21 cellular contexts compared by ENCODE assay signal in the genomic region with DNA sequence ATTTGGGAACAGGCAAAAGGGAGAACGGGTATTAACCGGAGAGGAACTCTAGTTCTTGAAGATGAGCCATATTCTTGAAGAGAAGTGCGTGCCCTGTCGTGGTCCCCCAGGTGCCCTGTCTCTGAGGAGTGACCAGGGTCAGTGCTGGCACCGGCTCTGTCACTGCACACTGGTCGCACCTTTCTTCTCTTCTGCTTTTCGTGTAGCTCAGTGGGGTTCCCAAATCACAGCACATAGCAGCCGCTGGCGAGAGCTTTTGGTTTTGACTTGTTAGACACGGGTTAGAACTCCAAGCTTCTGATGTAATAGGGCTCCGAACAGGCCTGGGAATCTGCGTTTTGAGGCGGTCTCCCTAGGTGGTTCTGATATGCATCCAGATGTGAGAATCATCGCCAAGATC. TPM values are rescaled to one million over a fixed set of nuclear protein-coding genes. Genes with fewer than 3 reads are reported as not detected.
DNase-seq lines count a peak whose midpoint lies in the region; ATAC-seq, FAIRE-seq and TF ChIP-seq lines count a peak whose summit lies in the region.
"Had no signal": no experiment of that assay in that cellular context is flagged by ENCODE, and none has a peak within 500 bp of the region (broad histone marks: within the 10 kb centered on the region; RNA-seq: fewer than 3 reads in every experiment).

No MANE protein-coding gene starts in this region.

- H3K27ac ChIP-seq in GM12878 (ENCODE audit: control insufficient read depth, insufficient read depth): no peak overlapping the region
- H3K27ac ChIP-seq in heart left ventricle: no peak overlapping the region
- H3K27ac ChIP-seq: C4-2B had no signal

- RAD21 ChIA-PET in GM12878 (lab: Charles Lee; ENCODE audit: unreplicated experiment): interaction anchor here (0.7 to 6.4 kb wide), 5 partner anchors 45 to 249 kb away, joined by 3 to 385 read pairs (median 3); no protein-coding TSS in a partner anchor

- DNase-seq in H7 (no peak), GM12878 (ENCODE audit: low read depth, low spot score) (no peak), nephron progenitor cell (no peak), heart left ventricle (no peak)
- DNase-seq: DND-41; MM.1S; NCI-H1092 treated with DMSO at 0.1 percent for 48 hours; NCI-H2081 treated with DMSO at 0.1 percent for 48 hours; NCI-H510A; NCI-H748 treated with DMSO at 0.1 percent for 48 hours; NK-92 treated with Interleukin-12 subunit alpha and Interleukin-12 subunit beta, amount 100 ng/mL, for 24 hours; Right ventricle myocardium superior; SW 1271 had no signal

- no TSS peak for BruUV-seq in GM12878 (replicated peaks; lab: Mats Ljungman, UMichigan)

- CTCF ChIA-PET in GM12878 (lab: Yijun Ruan, JAX): interaction anchor here (0.6 to 9.9 kb wide), 5 partner anchors 15 to 684 kb away, joined by 3 to 440 read pairs (median 4); no protein-coding TSS in a partner anchor

- H2AFZ ChIP-seq in GM12878 (ENCODE audit: control insufficient read depth, low read depth, low read length): no peak overlapping the region

- 25% methylated on average over 14 of the region's 14 CpGs for WGBS in GM12878 (ENCODE audit: insufficient coverage, insufficient replicate concordance, low lambda C conversion rate, missing lambda C conversion rate)
- 71 to 81% (median 77%) methylated on average over 14 of the region's 14 CpGs for WGBS in heart left ventricle, 4 donors

- TF ChIP-seq EP300 in GM12878 (IDR thresholded peaks at IDR 0.05; ENCODE audit: borderline replicate concordance in 1 of 2, control insufficient read depth in 1 of 2, low read depth in 2 of 2, low read length in 2 of 2): no peak

- POLR2A ChIA-PET in GM12878 (lab: Charles Lee): no interaction called here

- peaks cover under 1% of the 10 kb centered on the region for H3K9me3 Mint-ChIP-seq in stimulated activated memory B cell treated with anti-CD40 and anti-IgM and Interleukin-4, amounts not matched to agents 10 μg/mL and 1 μg/mL and 100 μg/mL, for 72 hours
- no peaks in the 10 kb centered on the region for H3K9me3 Mint-ChIP-seq in nephron progenitor cell

- no peak overlapping the region for H3K4me2 ChIP-seq in GM12878 (ENCODE audit: control insufficient read depth, insufficient read depth)

- no peak for FAIRE-seq in GM12878 (lab: Jason Lieb, UNC)
- FAIRE-seq: G401.6, RCC 7860 had no signal

- SMC1A ChIA-PET in GM12878 (lab: Charles Lee; ENCODE audit: uncharacterized antibody, unreplicated experiment): interaction anchor here (0.7 to 8.9 kb wide), 8 partner anchors 84 to 849 kb away, joined by 3 to 530 read pairs (median 4); no protein-coding TSS in a partner anchor

- no peaks in the 10 kb centered on the region for H3K27me3 Mint-ChIP-seq in stimulated activated memory B cell treated with anti-CD40 and anti-IgM and Interleukin-4, amounts not matched to agents 10 μg/mL and 1 μg/mL and 100 μg/mL, for 72 hours
- peaks cover 5% of the 10 kb centered on the region for H3K27me3 Mint-ChIP-seq in nephron progenitor cell (ENCODE audit: low read depth, poor library complexity)

- no peak for TF ChIP-seq RAD21 in GM12878 (IDR thresholded peaks at IDR 0.05; ENCODE audit: insufficient read depth, low read depth, low read length)

- TF ChIP-seq CTCF in GM12878 (IDR thresholded peaks at IDR 0.05 in 2 of 3, conservative IDR thresholded peaks at IDR 0.05 in 1 of 3; ENCODE audit: control insufficient read depth in 2 of 3, extremely low read depth in 1 of 3, insufficient read depth in 1 of 3, low read depth in 3 of 3, low read length in 3 of 3) (no peak), nephron progenitor cell (IDR thresholded peaks at IDR 0.05) (no peak), heart left ventricle (IDR thresholded peaks at IDR 0.05) (no peak)

- H3K36me3 Mint-ChIP-seq in stimulated activated memory B cell treated with anti-CD40 and anti-IgM and Interleukin-4, amounts not matched to agents 10 μg/mL and 1 μg/mL and 100 μg/mL, for 72 hours: no peaks in the 10 kb centered on the region
- no peaks in the 10 kb centered on the region for H3K36me3 Mint-ChIP-seq in nephron progenitor cell (ENCODE audit: low read depth)

- H3K27me3 ChIP-seq in H7 (ENCODE audit: control insufficient read depth, insufficient read depth, low read length): peaks cover 19% of the 10 kb centered on the region; the same call in 1 of the 2 replicates
- H3K27me3 ChIP-seq in GM12878 (replicated peaks in 1 of 2; ENCODE audit: control insufficient read depth in 2 of 2, insufficient read depth in 2 of 2, low read length in 1 of 2): peaks cover 0 to 6% of the 10 kb centered on the region in 2 experiments; a peak in 2 of 4 replicates
- H3K27me3 ChIP-seq in heart left ventricle: peaks cover 0 to 24% (median 7%) of the 10 kb centered on the region in 9 donors

- intact Hi-C loops in GM12878 (cut with micrococcal nuclease; ENCODE audit: unreplicated experiment) (loop anchor here (10.0 kb wide), 2 partner anchors 142 to 532 kb away; no protein-coding TSS in a partner anchor), heart left ventricle (cut with DNase I) (loop anchor here in 1 of 10 donors (10.0 kb wide), 1 partner anchor 248 kb away; no protein-coding TSS in a partner anchor)

- no peak overlapping the region for H3K9ac ChIP-seq in GM12878 (ENCODE audit: control insufficient read depth, insufficient read depth, low read length)

- no peak overlapping the region for H3K4me3 Mint-ChIP-seq in stimulated activated memory B cell treated with anti-CD40 and anti-IgM and Interleukin-4, amounts not matched to agents 10 μg/mL and 1 μg/mL and 100 μg/mL, for 72 hours
- no peak overlapping the region for H3K4me3 Mint-ChIP-seq in nephron progenitor cell

- H4K20me1 ChIP-seq in GM12878 (ENCODE audit: control insufficient read depth, insufficient read depth): no peaks in the 10 kb centered on the region

- in situ Hi-C loops in GM12878 (cut with MboI): no loop called here

- H3K4me1 ChIP-seq in GM12878 (ENCODE audit: control insufficient read depth, insufficient read depth, low read length): no peaks in the 10 kb centered on the region
- peaks cover 0 to 12% (median 1%) of the 10 kb centered on the region in 12 donors for H3K4me1 ChIP-seq in heart left ventricle

- peak overlapping the region; percentile 27; the same call in 1 of the 2 replicates for H3K4me3 ChIP-seq in H7 (ENCODE audit: insufficient read depth, low read depth, low read length)
- H3K4me3 ChIP-seq in GM12878: no peak overlapping the region
- H3K4me3 ChIP-seq in iPS-18c (ENCODE audit: insufficient read depth, low read depth, low read length): peak overlapping the region; percentile 25; the same call in 1 of the 2 replicates
- H3K4me3 ChIP-seq in heart left ventricle: no peak overlapping the region

- TF ChIP-seq POLR2A in GM12878 (IDR thresholded peaks at IDR 0.05; ENCODE audit: low read depth, low read length) (no peak), heart left ventricle (IDR thresholded peaks at IDR 0.05) (no peak)

- no peak overlapping the region for H3K27ac Mint-ChIP-seq in stimulated activated memory B cell treated with anti-CD40 and anti-IgM and Interleukin-4, amounts not matched to agents 10 μg/mL and 1 μg/mL and 100 μg/mL, for 72 hours
- H3K27ac Mint-ChIP-seq in nephron progenitor cell: no peak overlapping the region

- H3K9me3 ChIP-seq in GM12878 (replicated peaks; ENCODE audit: control insufficient read depth, insufficient read depth, low read length) (no peaks in the 10 kb centered on the region), iPS-18c (ENCODE audit: control insufficient read depth, insufficient read depth, low read length) (no peaks in the 10 kb centered on the region), heart left ventricle (no peaks in the 10 kb centered on the region)

- ATAC-seq in GM12878 (peak; percentile 33), GM19324 (IDR thresholded peaks at IDR 0.05; ENCODE audit: low FRiP score, unreplicated experiment) (no peak), heart left ventricle (no peak)
- ATAC-seq in stimulated activated memory B cell treated with anti-CD40 and anti-IgM and Interleukin-4, amounts not matched to agents 10 μg/mL and 1 μg/mL and 100 μg/mL, for 72 hours: peak; percentile 45

- no peaks in the 10 kb centered on the region for H3K79me2 ChIP-seq in GM12878 (ENCODE audit: control insufficient read depth, insufficient read depth, low read length)

- H3K4me1 Mint-ChIP-seq in stimulated activated memory B cell treated with anti-CD40 and anti-IgM and Interleukin-4, amounts not matched to agents 10 μg/mL and 1 μg/mL and 100 μg/mL, for 72 hours: no peaks in the 10 kb centered on the region
- H3K4me1 Mint-ChIP-seq in nephron progenitor cell: peaks cover 28% of the 10 kb centered on the region

- H3K36me3 ChIP-seq in H7 (replicated peaks; ENCODE audit: control insufficient read depth, insufficient read depth, low read length): no peaks in the 10 kb centered on the region
- H3K36me3 ChIP-seq in GM12878 (ENCODE audit: control insufficient read depth in 2 of 2, insufficient read depth in 2 of 2, low read length in 1 of 2): no peaks in the 10 kb centered on the region
- no peaks in the 10 kb centered on the region for H3K36me3 ChIP-seq in heart left ventricle

TF ChIP-seq in GM12878, 131 proteins besides CTCF, POLR2A, EP300 and RAD21 (continues in another document):
- TF ChIP-seq BACH1 (IDR thresholded peaks at IDR 0.05; ENCODE audit: borderline replicate concordance) (no peak), TARDBP (IDR thresholded peaks at IDR 0.05; ENCODE audit: borderline replicate concordance) (no peak), TBL1XR1 (IDR thresholded peaks at IDR 0.05; ENCODE audit: low read depth, low read length) (no peak)

RNA-seq across cellular contexts. Expression of a gene that starts 18.4 kb away (rescaled TPM):
- total RNA-seq in H7 (2014; rRNA removed; shearing (Covaris generic)): 0.37 and 2.7 TPM in 2 replicates
- not detected in 2 replicates for total RNA-seq in GM12878 (2013; cell fraction: nucleolus; rRNA removed)
- total RNA-seq in GM12878 (2014; rRNA removed) (not detected in 2 replicates), GM12878 (2014; rRNA removed; fragmentation: Illumina TruSeq; extraction: Trizol) (not detected in 2 replicates), GM12878 (2021) (not detected in 2 replicates), heart left ventricle (under 1 TPM in 6 of 9 donors, not detected in 3; 0.09 to 0.93 (median 0.23) TPM)
- not detected for polyA plus RNA-seq in GM12878 (2011; ENCODE audit: low read depth)
- polyA plus RNA-seq in GM12878 (2011; rRNA removed) (not detected in 2 replicates), GM12878 (2014; fragmentation: Illumina TruSeq; extraction: Trizol) (not detected in 2 replicates), GM12878 (2014; fragmentation: Nextera tagmentation; extraction: Ambion mirVana) (not detected), GM12878 (2014; rRNA removed) (not detected in 2 replicates), GM12878 (2016; fragmentation: Nextera tagmentation; extraction: Ambion mirVana) (not detected), heart left ventricle (under 1 TPM; 0.19 to 0.27 TPM)
- not detected in 2 replicates for polyA plus RNA-seq in GM12878 (2011; cell fraction: cytosol; rRNA removed)
- polyA plus RNA-seq in GM12878 (2011; cell fraction: nucleus; rRNA removed): not detected in 2 replicates
- not detected in 2 replicates for polyA plus RNA-seq in GM12878 (2012)
- polyA minus RNA-seq in GM12878 (2011; rRNA and poly(A)+ RNA removed): not detected in 2 replicates
- not detected in 2 replicates for polyA minus RNA-seq in GM12878 (2011; cell fraction: cytosol; rRNA and poly(A)+ RNA removed)
- polyA minus RNA-seq in GM12878 (2011; cell fraction: nucleus; rRNA and poly(A)+ RNA removed): not detected in 2 replicates
- total RNA-seq: H4, LHCN-M2 had no signal

Comparison
In these comparisons a context has a peak if more than half of its experiments do, and no peak if none do; other contexts are left out.
1. H3K4me3 ChIP-seq: peak in H7 (single experiment) and iPS-18c (single experiment); none in GM12878 (single experiment) and heart left ventricle (0 of 12).
2. ATAC-seq: peak in GM12878 (single experiment) and stimulated activated memory B cell treated with anti-CD40 and anti-IgM and Interleukin-4, amounts not matched to agents 10 μg/mL and 1 μg/mL and 100 μg/mL, for 72 hours (single experiment); none in GM19324 (single experiment) and heart left ventricle (0 of 4).